1 cellular context compared by ENCODE assay signal in genomic region chr19:35911790-35912189, GRCh38.
TF ChIP-seq lines count a peak whose summit lies in the region.

No MANE protein-coding gene starts in this region.

TF ChIP-seq in IMR-90, 13 proteins besides CTCF, POLR2A, EP300 and RAD21:
- TF ChIP-seq MAZ (IDR thresholded peaks at IDR 0.05; ENCODE audit: borderline replicate concordance, low read depth, low read length) (no peak), ELK1 (IDR thresholded peaks at IDR 0.05; ENCODE audit: borderline replicate concordance, low read depth, low read length) (no peak), FOS (IDR thresholded peaks at IDR 0.05; ENCODE audit: low read depth, low read length) (no peak), RFX5 (IDR thresholded peaks at IDR 0.05; ENCODE audit: low read depth, low read length) (no peak), SMC3 (IDR thresholded peaks at IDR 0.05; ENCODE audit: low read depth, low read length) (no peak), CEBPB (IDR thresholded peaks at IDR 0.05; ENCODE audit: low read depth, low read length) (no peak), MXI1 (IDR thresholded peaks at IDR 0.05; ENCODE audit: borderline replicate concordance, low read depth, low read length) (no peak), MAFK (IDR thresholded peaks at IDR 0.05; ENCODE audit: low read depth, low read length) (no peak), BHLHE40 (IDR thresholded peaks at IDR 0.05; ENCODE audit: low read depth, low read length) (no peak), NFE2L2 (IDR thresholded peaks at IDR 0.05; ENCODE audit: low read depth, low read length) (no peak), RCOR1 (IDR thresholded peaks at IDR 0.05; ENCODE audit: insufficient replicate concordance, low read length) (no peak)
- TF ChIP-seq, protein P1, sequence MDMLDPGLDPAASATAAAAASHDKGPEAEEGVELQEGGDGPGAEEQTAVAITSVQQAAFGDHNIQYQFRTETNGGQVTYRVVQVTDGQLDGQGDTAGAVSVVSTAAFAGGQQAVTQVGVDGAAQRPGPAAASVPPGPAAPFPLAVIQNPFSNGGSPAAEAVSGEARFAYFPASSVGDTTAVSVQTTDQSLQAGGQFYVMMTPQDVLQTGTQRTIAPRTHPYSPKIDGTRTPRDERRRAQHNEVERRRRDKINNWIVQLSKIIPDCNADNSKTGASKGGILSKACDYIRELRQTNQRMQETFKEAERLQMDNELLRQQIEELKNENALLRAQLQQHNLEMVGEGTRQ (IDR thresholded peaks at IDR 0.05; ENCODE audit: low read depth, low read length) = no peak
